In genomic region chr2:120729410-120730052, GRCh38 we compare ENCODE assay signal across 1 cellular context.
TF ChIP-seq lines count a peak whose summit lies in the region.

No MANE protein-coding gene starts in this region.

TF ChIP-seq in IMR-90, 13 proteins besides CTCF, POLR2A, EP300 and RAD21 (continued from another document):
- TF ChIP-seq FOS (IDR thresholded peaks at IDR 0.05; ENCODE audit: low read depth, low read length) = peak; percentile 85
